2 cellular contexts compared by ENCODE assay signal in genomic region chr13:99132295-99132835, GRCh38.
TF ChIP-seq lines count a peak whose summit lies in the region.

No MANE protein-coding gene starts in this region.

TF ChIP-seq in WTC11, 78 proteins besides CTCF, POLR2A, EP300 and RAD21:
- TF ChIP-seq ZNF532 (CRISPR knock-in tag; IDR thresholded peaks at IDR 0.05; ENCODE audit: borderline replicate concordance) (no peak), ZNF263 (CRISPR knock-in tag; IDR thresholded peaks at IDR 0.05; ENCODE audit: low read depth) (peak; percentile 64; the same call in 1 of the 2 replicates)

TF ChIP-seq in SK-N-SH, 30 proteins besides CTCF, POLR2A, EP300 and RAD21 (continued from another document):
- no peak for TF ChIP-seq GABPA (IDR thresholded peaks at IDR 0.05; ENCODE audit: low read depth)
- TF ChIP-seq RXRA (IDR thresholded peaks at IDR 0.05; ENCODE audit: borderline replicate concordance, low read depth), result no peak
- no peak for TF ChIP-seq TEAD4 (IDR thresholded peaks at IDR 0.05; ENCODE audit: borderline replicate concordance, insufficient read depth)
- TF ChIP-seq PBX3 (IDR thresholded peaks at IDR 0.05), result no peak
- no peak for TF ChIP-seq SIN3A (IDR thresholded peaks at IDR 0.05; ENCODE audit: borderline replicate concordance, low read depth, low read length)
- no peak for TF ChIP-seq TAF1 (IDR thresholded peaks at IDR 0.05; ENCODE audit: borderline replicate concordance, low read depth, low read length)
- TF ChIP-seq ELF1 (IDR thresholded peaks at IDR 0.05), result no peak
- no peak for TF ChIP-seq SMC3 (IDR thresholded peaks at IDR 0.05; ENCODE audit: low read depth, low read length)
